Comparison of ENCODE assay signal across 8 cellular contexts in the genomic region with DNA sequence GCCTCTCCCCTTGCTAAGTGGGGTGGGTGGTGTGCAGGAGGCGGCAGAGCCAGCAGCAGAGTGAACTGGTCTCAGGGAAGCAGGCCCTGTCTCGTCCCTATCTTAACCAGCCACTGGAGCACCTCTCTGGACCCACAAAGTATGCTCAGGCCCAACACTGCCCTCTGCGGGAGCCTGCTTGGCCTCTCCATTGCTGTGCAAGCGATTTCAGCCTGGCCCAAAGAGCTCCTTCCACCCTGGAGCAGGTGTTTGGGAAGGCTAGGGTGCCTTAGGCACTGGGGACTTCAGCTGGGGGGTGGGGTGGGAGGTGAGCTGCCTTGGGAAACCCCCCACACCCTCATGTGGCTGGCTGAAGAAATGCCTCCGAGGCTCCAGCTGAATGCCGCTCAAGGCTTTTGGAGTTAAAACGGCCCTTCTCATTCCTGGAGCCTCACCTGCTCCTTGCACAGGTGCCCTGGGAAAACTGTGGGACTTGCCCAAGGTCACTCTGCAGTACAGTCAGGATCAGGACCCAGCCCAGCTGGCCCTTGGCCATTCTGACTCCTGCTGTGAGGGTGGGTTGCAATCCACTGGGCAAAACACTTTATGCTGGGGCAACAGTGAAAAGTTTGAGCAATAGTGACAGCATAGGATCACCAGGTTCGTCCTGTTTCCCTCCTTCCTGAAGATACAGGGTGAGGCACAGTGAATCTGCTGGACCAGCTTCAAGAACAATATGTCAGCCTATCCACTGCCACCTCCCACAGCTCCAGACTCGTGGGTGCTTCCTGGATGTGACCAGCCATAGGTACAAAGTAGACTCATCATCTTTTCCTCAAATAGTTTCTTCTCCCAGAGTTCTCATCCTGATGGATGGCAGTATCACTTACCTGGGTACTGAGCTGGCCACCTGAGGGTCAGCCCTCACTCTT. TPM values are rescaled to one million over a fixed set of nuclear protein-coding genes. Genes with fewer than 3 reads are reported as not detected.
A peak's percentile ranks its signal among the peaks of the same experiment; 100 is the strongest.
DNase-seq lines count a peak whose midpoint lies in the region; ATAC-seq and TF ChIP-seq lines count a peak whose summit lies in the region.

No MANE protein-coding gene starts in this region.

- H3K4me3 Mint-ChIP-seq in activated CD4-positive, alpha-beta T cell treated with anti-CD3 and anti-CD28 coated beads, Interleukin-2, amount 10 ng/mL, durations not matched to agents 7 days and 5 days: no peak overlapping the region

- no peaks in the 10 kb centered on the region for H3K9me3 ChIP-seq in lung (ENCODE audit: control insufficient read depth in 2 of 2, insufficient read depth in 1 of 2, low read length in 1 of 2)

- H3K27me3 ChIP-seq in brain microvascular endothelial cell (replicated peaks) (no peaks in the 10 kb centered on the region), lung (ENCODE audit: control insufficient read depth, insufficient read depth) (no peaks in the 10 kb centered on the region)

- no peak for ATAC-seq in lung (ENCODE audit: insufficient read depth, low FRiP score)
- no peak for ATAC-seq in GM19023 (IDR thresholded peaks at IDR 0.05; ENCODE audit: unreplicated experiment)

- H3K27ac ChIP-seq in brain microvascular endothelial cell (no peak overlapping the region), lung (ENCODE audit: low read depth in 1 of 2, low read length in 1 of 2) (no peak overlapping the region)

- H3K27ac Mint-ChIP-seq in activated CD4-positive, alpha-beta T cell treated with anti-CD3 and anti-CD28 coated beads, Interleukin-2, amount 10 ng/mL, durations not matched to agents 7 days and 5 days: no peak overlapping the region

- H3K4me3 ChIP-seq in brain microvascular endothelial cell (ENCODE audit: low read depth, low read length) (no peak overlapping the region), lung (no peak overlapping the region)

- POLR2A ChIA-PET in activated CD4-positive, alpha-beta T cell treated with anti-CD3 and anti-CD28 coated beads, Interleukin-2, amount 10 ng/mL, durations not matched to agents 7 days and 5 days (lab: Charles Lee): no interaction called here

- no peaks in the 10 kb centered on the region for H3K36me3 Mint-ChIP-seq in activated CD4-positive, alpha-beta T cell treated with anti-CD3 and anti-CD28 coated beads, Interleukin-2, amount 10 ng/mL, durations not matched to agents 7 days and 5 days (ENCODE audit: low read depth)

- TF ChIP-seq CTCF in brain microvascular endothelial cell (IDR thresholded peaks at IDR 0.05; ENCODE audit: low read depth, low read length, missing control alignments): peak; percentile 86
- TF ChIP-seq CTCF in lung (IDR thresholded peaks at IDR 0.05; ENCODE audit: control extremely low read depth, extremely low read depth): no peak

- H3K9me3 Mint-ChIP-seq in activated CD4-positive, alpha-beta T cell treated with anti-CD3 and anti-CD28 coated beads, Interleukin-2, amount 10 ng/mL, durations not matched to agents 7 days and 5 days: no peaks in the 10 kb centered on the region

- CTCF ChIA-PET in activated CD4-positive, alpha-beta T cell treated with anti-CD3 and anti-CD28 coated beads, Interleukin-2, amount 10 ng/mL, durations not matched to agents 7 days and 5 days (lab: Charles Lee): interaction anchor here (0.5 to 2.3 kb wide), 13 partner anchors 8 to 788 kb away, joined by 3 to 12 read pairs (median 3); partner anchors contain the start of gene AANAT

- no peaks in the 10 kb centered on the region for H3K4me1 ChIP-seq in lung (ENCODE audit: control insufficient read depth in 2 of 2, insufficient read depth in 2 of 2, low read length in 2 of 2)

- DNase-seq in activated CD4-positive, alpha-beta T cell treated with anti-CD3 and anti-CD28 coated beads for 48 hours: peak; percentile 24
- DNase-seq in activated CD4-positive, alpha-beta T cell treated with anti-CD3 and anti-CD28 coated beads, Interleukin-2, amount 10 ng/mL, durations not matched to agents 7 days and 5 days: no peak
- peak; percentile 43 for DNase-seq in NCI-H2227 (lab: John Stamatoyannopoulos, UW; ENCODE audit: unreplicated experiment)
- DNase-seq in brain microvascular endothelial cell: peak; percentile 52
- DNase-seq in lung (ENCODE audit: low spot score): peak; percentile 51
- no peak for DNase-seq in central memory CD4-positive, alpha-beta T cell
- no peak for DNase-seq in activated gamma-delta T cell (lab: John Stamatoyannopoulos, UW)

- 49 to 62% methylated on average over 9 of the region's 9 CpGs for WGBS in lung, 2 donors

- in situ Hi-C loops in brain microvascular endothelial cell (cut with HindIII; ENCODE audit: low pct_ligation_motif_present, low sequenced_read_pairs): no loop called here

- H3K4me1 Mint-ChIP-seq in activated CD4-positive, alpha-beta T cell treated with anti-CD3 and anti-CD28 coated beads, Interleukin-2, amount 10 ng/mL, durations not matched to agents 7 days and 5 days: no peaks in the 10 kb centered on the region

- no peaks in the 10 kb centered on the region for H3K36me3 ChIP-seq in brain microvascular endothelial cell (replicated peaks)
- no peaks in the 10 kb centered on the region for H3K36me3 ChIP-seq in lung (ENCODE audit: control insufficient read depth in 2 of 2, insufficient read depth in 2 of 2, low read length in 2 of 2)

- peaks cover 4% of the 10 kb centered on the region for H3K27me3 Mint-ChIP-seq in activated CD4-positive, alpha-beta T cell treated with anti-CD3 and anti-CD28 coated beads, Interleukin-2, amount 10 ng/mL, durations not matched to agents 7 days and 5 days

RNA-seq across cellular contexts. Expression of gene UBE2O, which starts 5.9 kb away (rescaled TPM):
- total RNA-seq in activated CD4-positive, alpha-beta T cell treated with anti-CD3 and anti-CD28 coated beads, Interleukin-2, amount 10 ng/mL, durations not matched to agents 7 days and 5 days: 10 to 100 TPM; 30.5 to 31.3 TPM
- 10 to 100 TPM; 24.3 to 24.6 TPM for total RNA-seq in lung
- 10 to 100 TPM; 10.8 to 11.1 TPM for polyA plus RNA-seq in lung

RNA-seq across cellular contexts. Expression of gene AANAT, which starts 8.6 kb away (rescaled TPM):
- not detected for total RNA-seq in activated CD4-positive, alpha-beta T cell treated with anti-CD3 and anti-CD28 coated beads, Interleukin-2, amount 10 ng/mL, durations not matched to agents 7 days and 5 days
- under 1 TPM in 1 of 2 donors, not detected in 1; 0.31 TPM for total RNA-seq in lung
- polyA plus RNA-seq in lung: under 1 TPM in 1 of 2 donors, not detected in 1; 0.10 TPM

RNA-seq across cellular contexts. Expression of gene RHBDF2, which starts 42.4 kb away (rescaled TPM):
- total RNA-seq in activated CD4-positive, alpha-beta T cell treated with anti-CD3 and anti-CD28 coated beads, Interleukin-2, amount 10 ng/mL, durations not matched to agents 7 days and 5 days: 10 to 100 TPM; 37.1 to 41.6 TPM
- 10 to 100 TPM; 22.7 to 56.5 TPM for total RNA-seq in lung
- polyA plus RNA-seq in lung: 100 to 1,000 TPM in 1 of 2 donors, 10 to 100 TPM in 1; 20.1 to 116 TPM

Comparison
In these comparisons a context has a peak if more than half of its experiments do, and no peak if none do; other contexts are left out.
1. DNase-seq: peak in activated CD4-positive, alpha-beta T cell treated with anti-CD3 and anti-CD28 coated beads for 48 hours (single experiment), NCI-H2227 (single experiment), brain microvascular endothelial cell (single experiment) and lung (single experiment); none in activated CD4-positive, alpha-beta T cell treated with anti-CD3 and anti-CD28 coated beads, Interleukin-2, amount 10 ng/mL, durations not matched to agents 7 days and 5 days (single experiment), central memory CD4-positive, alpha-beta T cell (single experiment) and activated gamma-delta T cell (single experiment).